Comparison of ENCODE assay signal across 8 cellular contexts in genomic region chr13:76886292-76887061, GRCh38. TPM values are rescaled to one million over a fixed set of nuclear protein-coding genes. Genes with fewer than 3 reads are reported as not detected.
DNase-seq lines count a peak whose midpoint lies in the region; ATAC-seq and TF ChIP-seq lines count a peak whose summit lies in the region.

Gene KCTD12, minus strand, starts transcription at chr13:76886405. Its CDS starts 257 bp downstream, at chr13:76886148.

- no peaks in the 10 kb centered on the region for H3K9me3 ChIP-seq in testis

- H3K36me3 Mint-ChIP-seq in activated naive CD8-positive, alpha-beta T cell, result peaks cover 5% of the 10 kb centered on the region
- no peaks in the 10 kb centered on the region for H3K36me3 Mint-ChIP-seq in glutamatergic neuron (ENCODE audit: unreplicated experiment)
- H3K36me3 Mint-ChIP-seq in osteocyte (ENCODE audit: unreplicated experiment), result peaks cover 3% of the 10 kb centered on the region

- H3K27me3 ChIP-seq in testis, result no peaks in the 10 kb centered on the region

- no peaks in the 10 kb centered on the region for H3K9me3 Mint-ChIP-seq in activated naive CD8-positive, alpha-beta T cell (ENCODE audit: low read depth)
- peaks cover 5% of the 10 kb centered on the region for H3K9me3 Mint-ChIP-seq in glutamatergic neuron (ENCODE audit: unreplicated experiment)
- H3K9me3 Mint-ChIP-seq in osteocyte (ENCODE audit: unreplicated experiment), result no peaks in the 10 kb centered on the region

- H3K4me3 Mint-ChIP-seq in activated naive CD8-positive, alpha-beta T cell, result peak within 1 kb of the TSS; percentile 94
- H3K4me3 Mint-ChIP-seq in glutamatergic neuron (ENCODE audit: unreplicated experiment), result peak within 1 kb of the TSS; percentile 92
- peak within 1 kb of the TSS; percentile 83 for H3K4me3 Mint-ChIP-seq in osteocyte (ENCODE audit: unreplicated experiment)

- peak; percentile 55 for ATAC-seq in GM21447 (IDR thresholded peaks at IDR 0.05; ENCODE audit: unreplicated experiment)

- H3K4me1 Mint-ChIP-seq in activated naive CD8-positive, alpha-beta T cell (ENCODE audit: low read depth), result peaks cover 39% of the 10 kb centered on the region
- H3K4me1 Mint-ChIP-seq in glutamatergic neuron (ENCODE audit: low read depth, unreplicated experiment), result peaks cover 21% of the 10 kb centered on the region
- H3K4me1 Mint-ChIP-seq in osteocyte (ENCODE audit: unreplicated experiment), result peaks cover 20% of the 10 kb centered on the region

- WGBS in testis, 2 donors, result 1% methylated on average over 16 to 58 of the region's 82 CpGs

- no peaks in the 10 kb centered on the region for H3K36me3 ChIP-seq in testis (ENCODE audit: low read depth, missing control alignments)

- TF ChIP-seq CTCF in glutamatergic neuron (IDR thresholded peaks at IDR 0.05; ENCODE audit: partially characterized antibody, unreplicated experiment) (peak; percentile 41), osteocyte (IDR thresholded peaks at IDR 0.05) (peak; percentile 53), testis (IDR thresholded peaks at IDR 0.05) (peak; percentile 27 to 44 (median 36))

- H3K4me1 ChIP-seq in testis, result peaks cover 7% of the 10 kb centered on the region

- peak within 1 kb of the TSS; percentile 84 to 87 for H3K4me3 ChIP-seq in testis

- H3K27me3 Mint-ChIP-seq in activated naive CD8-positive, alpha-beta T cell, result no peaks in the 10 kb centered on the region
- peaks cover 5% of the 10 kb centered on the region for H3K27me3 Mint-ChIP-seq in glutamatergic neuron (ENCODE audit: unreplicated experiment)
- peaks cover 59% of the 10 kb centered on the region for H3K27me3 Mint-ChIP-seq in osteocyte (ENCODE audit: unreplicated experiment)

- peak within 1 kb of the TSS; percentile 69 for H3K27ac Mint-ChIP-seq in activated naive CD8-positive, alpha-beta T cell
- peak within 1 kb of the TSS; percentile 35 for H3K27ac Mint-ChIP-seq in glutamatergic neuron (ENCODE audit: unreplicated experiment)
- H3K27ac Mint-ChIP-seq in osteocyte (ENCODE audit: unreplicated experiment), result peak within 1 kb of the TSS; percentile 38

- H3K27ac ChIP-seq in testis, result peak within 1 kb of the TSS; percentile 89 to 94

- intact Hi-C loops in testis (cut with DNase I; ENCODE audit: low total_unique reads), result no loop called here

- peak; percentile 6 for DNase-seq in DMS53 treated with DMSO at 0.1 percent for 48 hours (lab: John Stamatoyannopoulos, UW; ENCODE audit: unreplicated experiment)
- DNase-seq in HuH-7.5 (ENCODE audit: low spot score), result peak; percentile 72
- DNase-seq in SK-N-DZ (ENCODE audit: low spot score), result peak; percentile 89
- DNase-seq in glutamatergic neuron, result peak; percentile 84
- DNase-seq in osteocyte (ENCODE audit: extremely low spot score, unreplicated experiment), result peak; percentile 89
- DNase-seq in testis, result peak; percentile 96

- no peak for TF ChIP-seq POLR2A in testis (IDR thresholded peaks at IDR 0.05)

RNA-seq across cellular contexts. Expression of gene KCTD12, which starts in this region (rescaled TPM):
- 25.1 and 26.6 TPM in 2 replicates for polyA plus RNA-seq in SK-N-DZ (2014; cell fraction: cytosol; rRNA removed)
- 13.5 and 15.6 TPM in 2 replicates for polyA plus RNA-seq in SK-N-DZ (2014; cell fraction: nucleus; rRNA removed)
- 11.3 TPM for total RNA-seq in glutamatergic neuron (ENCODE audit: unreplicated experiment)
- 32.9 and 36.3 TPM in 2 replicates for total RNA-seq in osteocyte
- total RNA-seq in testis, result 100 to 1,000 TPM in 1 of 2 donors, 10 to 100 TPM in 1; 86.8 to 127 TPM
- 63.9 TPM for polyA plus RNA-seq in testis (ENCODE audit: insufficient read depth, low read depth, low replicate concordance)

Comparison
In these comparisons a context has a peak if more than half of its experiments do, and no peak if none do; other contexts are left out.
1. Peak in every context shown above with its lines: DNase-seq, ATAC-seq, H3K4me3 ChIP-seq and H3K27ac ChIP-seq.
2. DNase-seq: peak in every context shown above with its lines; median percentile 96 in testis; 89 in SK-N-DZ; 89 in osteocyte; 84 in glutamatergic neuron; 72 in HuH-7.5; 6 in DMS53 treated with DMSO at 0.1 percent for 48 hours.